10 cellular contexts compared by ENCODE assay signal in genomic region chr9:36165766-36166149, GRCh38. TPM values are rescaled to one million over a fixed set of nuclear protein-coding genes. Genes with fewer than 3 reads are reported as not detected.
DNase-seq lines count a peak whose midpoint lies in the region; FAIRE-seq and TF ChIP-seq lines count a peak whose summit lies in the region.
"Had no signal": no experiment of that assay in that cellular context is flagged by ENCODE, and none has a peak within 500 bp of the region (broad histone marks: within the 10 kb centered on the region; RNA-seq: fewer than 3 reads in every experiment).

No MANE protein-coding gene starts in this region.

- DNase-seq in activated naive CD8-positive, alpha-beta T cell treated with anti-CD3 and anti-CD28 coated beads for 36 hours: no peak
- DNase-seq in coronary artery (ENCODE audit: low spot score) (no peak), mesothelial cell of epicardium (ENCODE audit: low spot score in 2 of 2, unreplicated experiment in 2 of 2) (no peak), vagina (ENCODE audit: extremely low spot score in 2 of 2) (no peak), kidney (no peak), D721Med (ENCODE audit: insufficient read length, low spot score) (no peak), OCI-M1 (lab: John Stamatoyannopoulos, UW) (no peak)

- no peaks in the 10 kb centered on the region for H3K27me3 Mint-ChIP-seq in activated naive CD8-positive, alpha-beta T cell
- peaks cover 4% of the 10 kb centered on the region for H3K27me3 Mint-ChIP-seq in activated naive CD8-positive, alpha-beta T cell treated with anti-CD3 and anti-CD28 coated beads for 36 hours
- no peaks in the 10 kb centered on the region for H3K27me3 Mint-ChIP-seq in mesothelial cell of epicardium (ENCODE audit: low read depth)
- H3K27me3 Mint-ChIP-seq: CD4-positive, CD25-positive, alpha-beta regulatory T cell had no signal

- H3K4me3 Mint-ChIP-seq in activated naive CD8-positive, alpha-beta T cell: peak overlapping the region; percentile 46
- H3K4me3 Mint-ChIP-seq in activated naive CD8-positive, alpha-beta T cell treated with anti-CD3 and anti-CD28 coated beads for 36 hours: no peak overlapping the region
- H3K4me3 Mint-ChIP-seq in mesothelial cell of epicardium: peak overlapping the region; percentile 42

- no peaks in the 10 kb centered on the region for H3K27me3 ChIP-seq in vagina

- H3K27ac ChIP-seq in coronary artery: peak overlapping the region; percentile 44 to 86
- peak overlapping the region; percentile 89 for H3K27ac ChIP-seq in vagina
- no peak overlapping the region for H3K27ac ChIP-seq in kidney (ENCODE audit: low read depth in 2 of 2, low read length in 2 of 2)

- H3K27ac Mint-ChIP-seq in activated naive CD8-positive, alpha-beta T cell: no peak overlapping the region
- no peak overlapping the region for H3K27ac Mint-ChIP-seq in activated naive CD8-positive, alpha-beta T cell treated with anti-CD3 and anti-CD28 coated beads for 36 hours
- H3K27ac Mint-ChIP-seq in mesothelial cell of epicardium: peak overlapping the region; percentile 67
- H3K27ac Mint-ChIP-seq: nephron progenitor cell had no signal

- peaks cover 6% of the 10 kb centered on the region for H3K4me1 Mint-ChIP-seq in activated naive CD8-positive, alpha-beta T cell (ENCODE audit: low read depth)
- peaks cover 3% of the 10 kb centered on the region for H3K4me1 Mint-ChIP-seq in activated naive CD8-positive, alpha-beta T cell treated with anti-CD3 and anti-CD28 coated beads for 36 hours
- H3K4me1 Mint-ChIP-seq in mesothelial cell of epicardium: peaks cover 46% of the 10 kb centered on the region

- FAIRE-seq in kidney (lab: Jason Lieb, UNC) (no peak), D721Med (lab: Jason Lieb, UNC) (no peak)

- intact Hi-C loops in vagina (cut with DNase I) (loop anchor here (1.0 to 2.0 kb wide), 2 partner anchors 23 to 28 kb away; no protein-coding TSS in a partner anchor), kidney (cut with DNase I) (loop anchor here (10.0 kb wide), 1 partner anchor 51 kb away; no protein-coding TSS in a partner anchor)

- H3K36me3 ChIP-seq in vagina: no peaks in the 10 kb centered on the region
- H3K36me3 ChIP-seq in kidney (ENCODE audit: control insufficient read depth in 1 of 2, insufficient read depth in 2 of 2, low read length in 2 of 2): no peaks in the 10 kb centered on the region

- no peaks in the 10 kb centered on the region for H3K36me3 Mint-ChIP-seq in activated naive CD8-positive, alpha-beta T cell
- H3K36me3 Mint-ChIP-seq in activated naive CD8-positive, alpha-beta T cell treated with anti-CD3 and anti-CD28 coated beads for 36 hours: no peaks in the 10 kb centered on the region
- H3K36me3 Mint-ChIP-seq in mesothelial cell of epicardium: no peaks in the 10 kb centered on the region

- H3K4me3 ChIP-seq in coronary artery: peak overlapping the region; percentile 67
- peak overlapping the region; percentile 52 for H3K4me3 ChIP-seq in vagina
- H3K4me3 ChIP-seq in kidney (ENCODE audit: low read length in 2 of 2): no peak overlapping the region

- TF ChIP-seq CTCF in coronary artery (IDR thresholded peaks at IDR 0.05) (no peak), mesothelial cell of epicardium (IDR thresholded peaks at IDR 0.05; ENCODE audit: unreplicated experiment) (no peak), vagina (IDR thresholded peaks at IDR 0.05) (no peak), kidney (IDR thresholded peaks at IDR 0.05; ENCODE audit: borderline replicate concordance, extremely low read depth, insufficient read depth) (no peak), D721Med (IDR thresholded peaks at IDR 0.05; ENCODE audit: insufficient read depth, missing control alignments) (no peak)

- H3K9me3 ChIP-seq in vagina (no peaks in the 10 kb centered on the region), kidney (ENCODE audit: control insufficient read depth in 1 of 2, low read length in 2 of 2) (no peaks in the 10 kb centered on the region)

- H3K9ac ChIP-seq in kidney (ENCODE audit: low read length in 2 of 2): no peak overlapping the region

- TF ChIP-seq POLR2A in vagina (IDR thresholded peaks at IDR 0.05): no peak

- peaks cover 43% of the 10 kb centered on the region for H3K4me1 ChIP-seq in vagina
- peaks cover 0 to 2% of the 10 kb centered on the region in 2 donors for H3K4me1 ChIP-seq in kidney (ENCODE audit: control insufficient read depth in 1 of 2, insufficient read depth in 1 of 2, low read depth in 1 of 2, low read length in 2 of 2)

- H3K9me3 Mint-ChIP-seq in activated naive CD8-positive, alpha-beta T cell (ENCODE audit: low read depth): no peaks in the 10 kb centered on the region
- H3K9me3 Mint-ChIP-seq in activated naive CD8-positive, alpha-beta T cell treated with anti-CD3 and anti-CD28 coated beads for 36 hours: no peaks in the 10 kb centered on the region
- H3K9me3 Mint-ChIP-seq in mesothelial cell of epicardium: no peaks in the 10 kb centered on the region
- H3K9me3 Mint-ChIP-seq: CD4-positive, CD25-positive, alpha-beta regulatory T cell; nephron progenitor cell had no signal

RNA-seq across cellular contexts. Expression of gene CCIN, which starts 3.4 kb away (rescaled TPM):
- total RNA-seq in activated naive CD8-positive, alpha-beta T cell treated with anti-CD3 and anti-CD28 coated beads for 36 hours: not detected
- total RNA-seq in mesothelial cell of epicardium (0.33 to 0.52 TPM (median 0.40 TPM) in 3 replicates), vagina (not detected), kidney (0.13 TPM)
- polyA plus RNA-seq in kidney (ENCODE audit: insufficient read depth, low read depth, low replicate concordance): not detected

RNA-seq across cellular contexts. Expression of gene CLTA, which starts 25.0 kb away (rescaled TPM):
- total RNA-seq in activated naive CD8-positive, alpha-beta T cell treated with anti-CD3 and anti-CD28 coated beads for 36 hours: 100 to 1,000 TPM; 165 to 166 TPM
- total RNA-seq in mesothelial cell of epicardium: 173 to 181 TPM (median 180 TPM) in 3 replicates
- total RNA-seq in vagina: 199 TPM
- total RNA-seq in kidney: 205 TPM
- 331 TPM for polyA plus RNA-seq in kidney (ENCODE audit: insufficient read depth, low read depth, low replicate concordance)

RNA-seq across cellular contexts. Expression of gene GLIPR2, which starts 29.2 kb away (rescaled TPM):
- total RNA-seq in activated naive CD8-positive, alpha-beta T cell treated with anti-CD3 and anti-CD28 coated beads for 36 hours: 1 to 10 TPM; 5.3 to 6.6 TPM
- total RNA-seq in mesothelial cell of epicardium (31.3 to 34.1 TPM (median 33.3 TPM) in 3 replicates), vagina (34.9 TPM), kidney (19.6 TPM)
- polyA plus RNA-seq in kidney (ENCODE audit: insufficient read depth, low read depth, low replicate concordance): 8.3 TPM

Comparison
In these comparisons a context has a peak if more than half of its experiments do, and no peak if none do; other contexts are left out.
1. H3K27ac ChIP-seq: peak in coronary artery (2 of 2) and vagina (single experiment); none in kidney (0 of 2).
2. H3K4me3 ChIP-seq: peak in coronary artery (single experiment) and vagina (2 of 2); none in kidney (0 of 2).